ENCODE assay signal across 8 cellular contexts in the genomic region with DNA sequence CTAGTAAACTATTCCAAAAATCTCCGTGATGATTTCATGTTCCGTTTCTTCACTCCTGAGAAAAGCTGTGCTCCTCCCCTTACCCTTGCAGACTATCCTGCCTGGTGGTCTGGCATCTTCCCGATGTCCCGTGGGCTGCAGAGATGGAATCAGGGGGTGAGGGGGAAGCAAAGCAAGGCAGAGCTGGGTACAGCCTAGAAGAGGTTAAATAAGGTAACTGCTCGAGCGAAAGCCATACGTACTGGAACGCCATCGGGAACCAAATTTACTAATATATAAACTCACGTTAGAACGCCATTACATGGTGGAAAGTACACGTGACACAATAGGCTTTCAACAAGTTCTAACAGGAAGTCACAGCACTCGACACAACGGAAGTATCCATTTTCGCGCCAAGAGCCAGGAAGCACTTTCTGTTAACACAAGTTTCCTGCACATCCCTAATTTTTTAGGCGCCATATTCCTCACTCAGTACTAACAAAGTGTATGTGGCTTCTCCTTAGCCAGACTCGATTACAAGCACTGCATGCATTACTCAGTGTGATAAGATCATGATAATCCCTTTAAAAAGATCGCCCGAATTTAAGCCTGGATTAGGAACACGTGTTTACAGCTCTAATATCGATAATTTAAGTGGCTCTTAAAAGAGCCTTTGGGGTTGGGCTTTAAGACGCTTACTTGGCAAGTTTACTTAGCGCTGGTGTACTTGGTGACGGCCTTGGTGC.
DNase-seq lines count a peak whose midpoint lies in the region; ATAC-seq and TF ChIP-seq lines count a peak whose summit lies in the region.

No MANE protein-coding gene starts in this region.

- no peaks in the 10 kb centered on the region for H3K36me3 ChIP-seq in GM06990 (ENCODE audit: control insufficient read depth, insufficient read depth, low read length)
- no peaks in the 10 kb centered on the region for H3K36me3 ChIP-seq in endocrine pancreas (ENCODE audit: control insufficient read depth, insufficient read depth, low read length)
- no peaks in the 10 kb centered on the region for H3K36me3 ChIP-seq in mesendoderm (ENCODE audit: control insufficient read depth, insufficient read depth, low read length)

- peak overlapping the region; percentile 75 for H3K4me3 ChIP-seq in GM06990 (replicated peaks; ENCODE audit: low read depth, low read length)
- peak overlapping the region; percentile 73 for H3K4me3 ChIP-seq in endocrine pancreas (ENCODE audit: control insufficient read depth, insufficient read depth, low read length)
- peak overlapping the region; percentile 81 for H3K4me3 ChIP-seq in mesendoderm (ENCODE audit: low read length)

- no peak for TF ChIP-seq CTCF in GM06990 (IDR thresholded peaks at IDR 0.05; ENCODE audit: insufficient read depth, low read length, poor library complexity, severe bottlenecking)

- H2AK5ac ChIP-seq in mesendoderm (ENCODE audit: low read length), result no peak overlapping the region

- peak overlapping the region; percentile 67 for H3K4me2 ChIP-seq in mesendoderm (ENCODE audit: low read length)

- H3K4me1 ChIP-seq in endocrine pancreas (ENCODE audit: control insufficient read depth, insufficient read depth, low read length) (no peaks in the 10 kb centered on the region), mesendoderm (ENCODE audit: control insufficient read depth, low read depth, low read length) (no peaks in the 10 kb centered on the region)

- DNase-seq in GM06990 (ENCODE audit: extremely low read depth, insufficient read length) (peak; percentile 82), NCI-H748 treated with DMSO at 0.1 percent for 48 hours (lab: John Stamatoyannopoulos, UW) (peak; percentile 95), mesendoderm (peak; percentile 95), 8988T (no peak)
- peak; percentile 44 to 49 for DNase-seq in activated CD4-positive, alpha-beta T cell treated with anti-CD3 and anti-CD28 coated beads, Interleukin-2, amount 50 U/mL, for 4 hours
- peak; percentile 38 to 84 (median 75) for DNase-seq in stimulated activated naive CD4-positive, alpha-beta T cell (lab: John Stamatoyannopoulos, UW)

- peak overlapping the region; percentile 18 for H3K23ac ChIP-seq in mesendoderm (ENCODE audit: low read length)

- no peaks in the 10 kb centered on the region for H3K9me3 ChIP-seq in endocrine pancreas (ENCODE audit: control insufficient read depth, low read length)

- H3K9ac ChIP-seq in endocrine pancreas (ENCODE audit: control insufficient read depth, insufficient read depth, low read length) (no peak overlapping the region), mesendoderm (ENCODE audit: low read length) (peak overlapping the region; percentile 97)

- H3K79me1 ChIP-seq in mesendoderm (ENCODE audit: low read length), result no peaks in the 10 kb centered on the region

- no peak overlapping the region for H2BK15ac ChIP-seq in mesendoderm (replicated peaks; ENCODE audit: low read depth)

- H3K79me2 ChIP-seq in mesendoderm (ENCODE audit: control insufficient read depth, insufficient read depth, low read length), result peaks cover 9% of the 10 kb centered on the region

- peak; percentile 26 for ATAC-seq in HG03378 (IDR thresholded peaks at IDR 0.05; ENCODE audit: unreplicated experiment)

- H3K27me3 ChIP-seq in GM06990 (replicated peaks; ENCODE audit: control insufficient read depth, insufficient read depth, low read length) (no peaks in the 10 kb centered on the region), endocrine pancreas (ENCODE audit: control insufficient read depth, insufficient read depth, low read length) (no peaks in the 10 kb centered on the region), mesendoderm (ENCODE audit: insufficient read depth, low read length, poor library complexity) (no peaks in the 10 kb centered on the region)

- H4K5ac ChIP-seq in mesendoderm (ENCODE audit: low read length), result peak overlapping the region; percentile 29

- H2BK120ac ChIP-seq in mesendoderm (ENCODE audit: low read depth, low read length), result no peak overlapping the region

- peak overlapping the region; percentile 92 for H2BK5ac ChIP-seq in mesendoderm (ENCODE audit: low read length)

- H3K27ac ChIP-seq in mesendoderm (ENCODE audit: low read depth, low read length), result peak overlapping the region; percentile 55

- H3K56ac ChIP-seq in mesendoderm (ENCODE audit: low read length), result peak overlapping the region; percentile 96

- H3K4ac ChIP-seq in mesendoderm (ENCODE audit: low read depth, low read length), result no peak overlapping the region

- no CpG with 5 or more reads among the region's 25 CpGs for WGBS in mesendoderm (ENCODE audit: extremely low coverage, insufficient coverage, low lambda C conversion rate)

- H4K8ac ChIP-seq in mesendoderm (ENCODE audit: low read depth, low read length), result no peak overlapping the region

- H3K18ac ChIP-seq in mesendoderm (ENCODE audit: low read length), result peak overlapping the region; percentile 62
